In the genomic region with DNA sequence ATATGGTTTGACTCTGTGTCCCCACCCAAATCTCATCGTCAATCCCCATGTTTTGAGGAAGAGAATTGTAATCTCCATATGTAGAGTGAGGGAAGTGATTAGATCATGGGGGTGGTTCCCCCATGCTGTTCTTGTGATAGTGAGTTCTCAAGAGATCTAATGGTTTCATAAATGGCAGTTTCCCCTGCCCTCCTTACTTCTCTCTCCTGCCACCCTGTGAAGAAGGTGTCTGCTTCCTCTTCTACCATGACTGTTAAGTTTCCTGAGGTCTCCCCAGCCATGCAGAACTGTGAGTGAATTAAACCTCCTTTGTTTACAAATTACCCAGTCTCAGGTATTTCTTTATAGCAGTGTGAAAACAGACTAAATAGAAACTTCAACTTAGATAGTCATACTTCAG, we compare ENCODE assay signal across 21 cellular contexts.
"Had no signal": no experiment of that assay in that cellular context is flagged by ENCODE, and none has a peak within 500 bp of the region (broad histone marks: within the 10 kb centered on the region; RNA-seq: fewer than 3 reads in every experiment).

No MANE protein-coding gene starts in this region.

- H3K36me3 ChIP-seq: thoracic aorta had no signal

- H3K4me3 ChIP-seq: heart right ventricle, spleen, thoracic aorta, transverse colon had no signal

- H3K4me1 Mint-ChIP-seq: mesothelial cell of epicardium; nephron; stimulated activated naive CD8-positive, alpha-beta T cell treated with anti-CD3 and anti-CD28 coated beads, Interleukin-15, amount 100 ng/mL, for 72 hours had no signal

- H3K4me3 Mint-ChIP-seq: mesothelial cell of epicardium; nephron; stimulated activated memory B cell treated with anti-CD40 and anti-IgM and Interleukin-4, amounts not matched to agents 10 μg/mL and 1 μg/mL and 100 μg/mL, for 72 hours; stimulated activated naive CD8-positive, alpha-beta T cell treated with anti-CD3 and anti-CD28 coated beads, Interleukin-15, amount 100 ng/mL, for 72 hours had no signal

- H3K27me3 ChIP-seq: dorsolateral prefrontal cortex, heart right ventricle, spleen, transverse colon had no signal

- H3K27me3 Mint-ChIP-seq: stimulated activated memory B cell treated with anti-CD40 and anti-IgM and Interleukin-4, amounts not matched to agents 10 μg/mL and 1 μg/mL and 100 μg/mL, for 72 hours; stimulated activated naive CD8-positive, alpha-beta T cell treated with anti-CD3 and anti-CD28 coated beads, Interleukin-15, amount 100 ng/mL, for 72 hours had no signal

- H3K27ac Mint-ChIP-seq: mesothelial cell of epicardium; nephron; stimulated activated memory B cell treated with anti-CD40 and anti-IgM and Interleukin-4, amounts not matched to agents 10 μg/mL and 1 μg/mL and 100 μg/mL, for 72 hours; stimulated activated naive CD8-positive, alpha-beta T cell treated with anti-CD3 and anti-CD28 coated beads, Interleukin-15, amount 100 ng/mL, for 72 hours had no signal

- H3K27ac ChIP-seq: heart right ventricle, thoracic aorta, transverse colon had no signal

- ATAC-seq: esophagus mucosa; heart right ventricle; left lobe of liver; stimulated activated memory B cell treated with anti-CD40 and anti-IgM and Interleukin-4, amounts not matched to agents 10 μg/mL and 1 μg/mL and 100 μg/mL, for 72 hours; stimulated activated naive CD8-positive, alpha-beta T cell treated with anti-CD3 and anti-CD28 coated beads, Interleukin-15, amount 100 ng/mL, for 72 hours had no signal

- DNase-seq: cortex of kidney; dorsolateral prefrontal cortex; effector CD8-positive, alpha-beta T cell; heart right ventricle; islet precursor cell; mammary epithelial cell; spleen; stimulated activated CD4-positive, alpha-beta T cell treated with anti-CD3 and anti-CD28 coated beads, Interleukin-15, amount 100 ng/mL, for 24 hours; stimulated activated CD4-positive, alpha-beta T cell treated with anti-CD3 and anti-CD28 coated beads, Interleukin-1b, Interleukin-23, amount 100 ng/mL, for 48 hours; stimulated activated CD4-positive, alpha-beta T cell treated with anti-CD3 and anti-CD28 coated beads, Interleukin-4, amount 100 ng/mL, for 24 hours; stimulated activated naive CD8-positive, alpha-beta T cell treated with anti-CD3 and anti-CD28 coated beads, Interleukin-15, amount 100 ng/mL, for 72 hours; substantia nigra; transverse colon had no signal

- FAIRE-seq: endometrium, frontal cortex had no signal
